Comparison of ENCODE assay signal across 8 cellular contexts in the genomic region with DNA sequence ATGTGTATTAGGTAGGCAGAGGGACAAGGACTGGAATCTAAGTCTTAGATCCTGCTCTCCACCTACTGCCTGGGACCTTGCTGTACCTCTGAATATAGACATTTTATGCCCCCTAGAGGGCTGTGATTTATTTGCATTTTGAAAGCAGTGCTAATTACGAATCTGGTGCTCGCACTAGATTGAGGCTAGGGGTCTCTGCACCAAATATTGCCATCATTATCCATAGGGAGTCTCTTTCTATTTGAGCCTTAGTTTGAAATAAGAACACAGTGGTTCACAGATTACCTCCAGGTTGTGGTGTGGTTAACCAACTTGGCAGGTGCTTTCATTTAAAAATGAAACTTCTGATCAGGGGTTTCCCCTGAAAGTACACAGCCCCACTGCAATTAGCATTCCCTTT. TPM values are rescaled to one million over a fixed set of nuclear protein-coding genes. Genes with fewer than 3 reads are reported as not detected.
DNase-seq lines count a peak whose midpoint lies in the region; ATAC-seq and TF ChIP-seq lines count a peak whose summit lies in the region.

No MANE protein-coding gene starts in this region.

- H3K4me1 Mint-ChIP-seq in activated naive CD8-positive, alpha-beta T cell treated with anti-CD3 and anti-CD28 coated beads for 36 hours = peaks cover 10% of the 10 kb centered on the region

- no peaks in the 10 kb centered on the region for H3K36me3 Mint-ChIP-seq in activated naive CD8-positive, alpha-beta T cell treated with anti-CD3 and anti-CD28 coated beads for 36 hours

- H3K27ac Mint-ChIP-seq in activated naive CD8-positive, alpha-beta T cell treated with anti-CD3 and anti-CD28 coated beads for 36 hours = no peak overlapping the region

- no peaks in the 10 kb centered on the region for H3K36me3 ChIP-seq in lower lobe of right lung

- peaks cover 78% of the 10 kb centered on the region for H3K27me3 Mint-ChIP-seq in activated naive CD8-positive, alpha-beta T cell treated with anti-CD3 and anti-CD28 coated beads for 36 hours

- TF ChIP-seq CTCF in lower lobe of right lung (IDR thresholded peaks at IDR 0.05) = peak; percentile 44

- intact Hi-C loops in lower lobe of right lung (cut with DNase I) = no loop called here

- no peaks in the 10 kb centered on the region for H3K9me3 ChIP-seq in lower lobe of right lung

- no peak overlapping the region for H3K4me3 Mint-ChIP-seq in activated naive CD8-positive, alpha-beta T cell treated with anti-CD3 and anti-CD28 coated beads for 36 hours

- ATAC-seq in GM21515 (IDR thresholded peaks at IDR 0.05; ENCODE audit: unreplicated experiment) = peak; percentile 96
- peak; percentile 75 for ATAC-seq in HG03571 (IDR thresholded peaks at IDR 0.05; ENCODE audit: unreplicated experiment)
- ATAC-seq in lower lobe of right lung = peak; percentile 53 to 58

- no peak overlapping the region for H3K4me3 ChIP-seq in lower lobe of right lung

- DNase-seq in SKM-1 treated with dmso at 0.1 percent for 144 hours (lab: John Stamatoyannopoulos, UW; ENCODE audit: unreplicated experiment) (peak; percentile 21), SKM-1 (lab: John Stamatoyannopoulos, UW; ENCODE audit: unreplicated experiment) (no peak), lower lobe of right lung (no peak), hepatic stellate cell (ENCODE audit: low spot score) (no peak)
- peak; percentile 12 for DNase-seq in activated naive CD8-positive, alpha-beta T cell treated with anti-CD3 and anti-CD28 coated beads for 36 hours
- DNase-seq in activated CD4-positive, CD25-positive, alpha-beta regulatory T cell treated with anti-CD3 and anti-CD28 coated beads, Interleukin-2, amount 50 U/mL, for 72 hours = no peak

- no peaks in the 10 kb centered on the region for H3K9me3 Mint-ChIP-seq in activated naive CD8-positive, alpha-beta T cell treated with anti-CD3 and anti-CD28 coated beads for 36 hours

- no peak overlapping the region for H3K27ac ChIP-seq in lower lobe of right lung

- H3K4me1 ChIP-seq in lower lobe of right lung = peaks cover 4% of the 10 kb centered on the region

- peaks cover 9% of the 10 kb centered on the region for H3K27me3 ChIP-seq in lower lobe of right lung (ENCODE audit: low read depth)

RNA-seq across cellular contexts. Expression of gene CNNM1, which starts 41.8 kb away (rescaled TPM):
- 1 to 10 TPM in 1 of 2 experiments, under 1 TPM in 1; 0.70 to 1.0 TPM for total RNA-seq in activated naive CD8-positive, alpha-beta T cell treated with anti-CD3 and anti-CD28 coated beads for 36 hours
- 0.35 TPM for total RNA-seq in lower lobe of right lung

RNA-seq across cellular contexts. Expression of gene GOT1, which starts 59.4 kb away (rescaled TPM):
- total RNA-seq in activated naive CD8-positive, alpha-beta T cell treated with anti-CD3 and anti-CD28 coated beads for 36 hours = 10 to 100 TPM; 50.8 to 53.9 TPM
- 16.9 TPM for total RNA-seq in lower lobe of right lung

Comparison
In these comparisons a context has a peak if more than half of its experiments do, and no peak if none do; other contexts are left out.
1. DNase-seq: peak in SKM-1 treated with dmso at 0.1 percent for 144 hours (single experiment) and activated naive CD8-positive, alpha-beta T cell treated with anti-CD3 and anti-CD28 coated beads for 36 hours (single experiment); none in SKM-1 (single experiment), lower lobe of right lung (single experiment), hepatic stellate cell (single experiment) and activated CD4-positive, CD25-positive, alpha-beta regulatory T cell treated with anti-CD3 and anti-CD28 coated beads, Interleukin-2, amount 50 U/mL, for 72 hours (single experiment).
2. Peak in every context shown above with its lines, with median percentiles within 50 percentile points of each other: ATAC-seq.